Comparison of ENCODE assay signal across 8 cellular contexts in genomic region chrX:114619874-114620273, GRCh38. TPM values are rescaled to one million over a fixed set of nuclear protein-coding genes. Genes with fewer than 3 reads are reported as not detected.
DNase-seq lines count a peak whose midpoint lies in the region; ATAC-seq and TF ChIP-seq lines count a peak whose summit lies in the region.

No MANE protein-coding gene starts in this region.

- H3K27me3 ChIP-seq in right lobe of liver: no peaks in the 10 kb centered on the region
- no peaks in the 10 kb centered on the region for H3K27me3 ChIP-seq in lower lobe of right lung (ENCODE audit: low read depth)

- DNase-seq in right lobe of liver (no peak), lower lobe of right lung (no peak), NCI-H2029 treated with DMSO at 0.1 percent for 48 hours (lab: John Stamatoyannopoulos, UW) (no peak), NCI-H2029 (lab: John Stamatoyannopoulos, UW) (no peak)

- H3K36me3 ChIP-seq in right lobe of liver: no peaks in the 10 kb centered on the region
- no peaks in the 10 kb centered on the region for H3K36me3 ChIP-seq in lower lobe of right lung

- ATAC-seq in HG02759 (IDR thresholded peaks at IDR 0.05; ENCODE audit: unreplicated experiment) (peak; percentile 54), right lobe of liver (peak in 2 of 4 donors; percentile 41 to 51), GM19397 (IDR thresholded peaks at IDR 0.05; ENCODE audit: unreplicated experiment) (no peak), lower lobe of right lung (no peak)

- H3K4me3 ChIP-seq in WI38 (ENCODE audit: low read depth, low read length) (no peak overlapping the region), right lobe of liver (no peak overlapping the region), lower lobe of right lung (no peak overlapping the region)

- H3K27ac ChIP-seq in right lobe of liver (no peak overlapping the region), lower lobe of right lung (no peak overlapping the region)

- intact Hi-C loops in right lobe of liver (cut with DNase I) (no loop called here), lower lobe of right lung (cut with DNase I) (no loop called here)

- H3K4me1 ChIP-seq in right lobe of liver (no peaks in the 10 kb centered on the region), lower lobe of right lung (no peaks in the 10 kb centered on the region)

- H3K9me3 ChIP-seq in right lobe of liver: peaks cover 0 to 4% (median 0%) of the 10 kb centered on the region in 4 donors
- no peaks in the 10 kb centered on the region for H3K9me3 ChIP-seq in lower lobe of right lung

- peak; percentile 35; the same call in 2 of the 3 replicates for TF ChIP-seq CTCF in GM12872 (IDR thresholded peaks at IDR 0.05; ENCODE audit: insufficient read depth, low read depth, low read length)
- TF ChIP-seq CTCF in WI38 (IDR thresholded peaks at IDR 0.05; ENCODE audit: low read depth, low read length): 0 out of 2 replicates have a peak, but pooled peaks have one; percentile 20
- TF ChIP-seq CTCF in right lobe of liver (IDR thresholded peaks at IDR 0.05): peak; percentile 36 to 48 (median 44)
- no peak for TF ChIP-seq CTCF in lower lobe of right lung (IDR thresholded peaks at IDR 0.05)

- 44% methylated on average over 2 of the region's 2 CpGs for WGBS in right lobe of liver (ENCODE audit: insufficient coverage, low coverage, low lambda C conversion rate, missing lambda C conversion rate)

- TF ChIP-seq POLR2A in right lobe of liver (IDR thresholded peaks at IDR 0.05): no peak

RNA-seq across cellular contexts. Expression of gene HTR2C, which starts 36.0 kb away (rescaled TPM):
- total RNA-seq in right lobe of liver: not detected
- total RNA-seq in lower lobe of right lung: not detected
